In the genomic region with DNA sequence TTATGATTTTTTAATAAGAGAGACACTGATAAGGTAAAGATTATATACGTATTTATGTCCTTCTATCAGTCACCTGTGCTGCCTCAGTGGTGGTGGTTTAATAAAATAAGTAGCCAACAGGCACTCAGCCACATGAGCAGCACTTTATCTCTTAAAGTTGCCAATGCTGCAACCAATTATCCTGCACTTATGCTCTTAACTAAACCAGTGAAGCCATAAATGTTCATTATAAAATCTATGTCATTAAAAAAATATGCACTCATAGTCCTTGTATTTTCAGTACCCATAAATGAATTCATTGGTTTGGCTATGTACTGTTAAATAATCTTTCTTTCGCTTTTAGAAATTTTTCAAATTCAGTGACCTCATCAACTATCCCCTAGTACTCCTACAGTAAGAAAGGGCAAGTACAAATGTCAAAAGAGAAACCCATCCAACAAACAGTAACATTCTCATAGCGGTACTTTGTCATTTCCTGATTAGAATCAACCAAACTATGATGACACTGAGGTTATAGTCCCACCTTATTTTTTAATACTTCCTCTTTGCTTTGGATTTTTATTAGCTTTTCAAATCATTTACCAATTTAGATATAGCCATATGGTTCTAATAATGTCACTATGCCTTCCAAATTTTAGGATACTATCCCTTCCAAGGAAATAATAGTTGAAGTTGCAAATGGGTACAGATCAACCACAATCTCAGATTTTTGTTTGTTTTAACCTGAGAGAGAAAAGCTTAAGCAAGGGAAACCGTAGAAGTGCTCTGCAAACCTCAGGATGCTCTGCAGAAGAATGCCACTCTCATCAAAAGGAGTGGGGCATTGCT, we compare ENCODE assay signal across 1 cellular context.
TF ChIP-seq lines count a peak whose summit lies in the region.

No MANE protein-coding gene starts in this region.

TF ChIP-seq in HEK293, 187 proteins besides CTCF, POLR2A, EP300 and RAD21 (continued from another document):
- peak; percentile 35 for TF ChIP-seq ATF2 (tag by site-specific recombination; IDR thresholded peaks at IDR 0.05; ENCODE audit: low read depth)
- TF ChIP-seq ZNF350 (tag by site-specific recombination; IDR thresholded peaks at IDR 0.05): no peak
